13 cellular contexts compared by ENCODE assay signal in the genomic region with DNA sequence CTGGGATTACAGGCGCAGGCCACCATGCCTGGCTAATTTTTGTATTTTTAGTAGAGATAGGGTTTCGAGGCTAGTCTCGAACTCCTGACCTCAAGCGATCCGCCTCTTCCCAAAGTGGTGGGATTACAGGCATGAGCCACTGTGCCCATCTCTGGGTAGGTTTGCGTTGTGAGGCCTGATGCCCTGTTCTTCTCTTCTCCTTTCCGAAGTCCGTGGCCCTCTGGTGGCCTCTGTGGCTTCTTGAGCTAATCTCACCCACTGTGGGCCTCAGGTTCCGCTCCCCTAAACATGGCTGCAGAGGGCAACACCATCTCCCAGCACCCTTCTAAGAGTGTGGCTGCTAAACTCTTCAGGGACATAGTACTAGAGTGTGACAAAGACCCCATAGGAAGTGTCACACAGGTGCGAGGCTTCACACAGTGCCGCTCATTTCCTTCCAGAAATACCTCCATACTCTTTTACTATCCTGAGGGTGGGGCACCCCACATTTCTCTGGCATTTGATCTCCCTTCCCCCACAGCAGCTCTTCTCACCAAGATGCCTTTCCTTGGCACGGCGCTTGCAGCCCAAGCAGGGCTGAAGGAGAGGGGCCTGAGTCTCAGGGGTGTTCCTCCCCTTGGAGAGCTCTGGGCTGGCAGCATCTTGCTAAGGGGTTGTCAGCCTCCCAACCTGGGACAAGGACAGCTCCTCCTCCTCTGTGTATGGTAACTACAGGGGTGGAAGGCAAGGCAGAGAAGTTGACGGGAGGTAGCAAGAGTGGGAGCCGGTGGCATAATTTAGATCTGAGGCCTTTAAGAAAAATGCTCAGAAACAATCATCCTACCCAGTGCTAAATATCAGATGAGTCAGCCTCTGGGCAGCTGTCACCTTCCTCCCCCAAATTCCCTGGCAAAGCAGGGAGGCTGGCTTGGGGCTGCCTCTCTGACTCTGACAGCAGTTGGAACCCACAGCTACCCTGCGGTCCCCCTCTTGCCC. TPM values are rescaled to one million over a fixed set of nuclear protein-coding genes. Genes with fewer than 3 reads are reported as not detected.
DNase-seq lines count a peak whose midpoint lies in the region; ATAC-seq and TF ChIP-seq lines count a peak whose summit lies in the region.
"Had no signal": no experiment of that assay in that cellular context is flagged by ENCODE, and none has a peak within 500 bp of the region (broad histone marks: within the 10 kb centered on the region; RNA-seq: fewer than 3 reads in every experiment).

No MANE protein-coding gene starts in this region.

- H3K27me3 Mint-ChIP-seq in endothelial cell (ENCODE audit: unreplicated experiment) (peaks cover 14% of the 10 kb centered on the region), neural crest cell (ENCODE audit: low read depth) (peaks cover 6% of the 10 kb centered on the region)

- H3K27ac Mint-ChIP-seq in endothelial cell (ENCODE audit: unreplicated experiment) (peak overlapping the region; percentile 81), neural crest cell (ENCODE audit: unreplicated experiment) (peak overlapping the region; percentile 68)
- H3K27ac Mint-ChIP-seq: activated CD4-positive, alpha-beta memory T cell treated with anti-CD3 and anti-CD28 coated beads, Interleukin-2, amount 10 ng/mL, durations not matched to agents 7 days and 5 days; stimulated activated effector memory CD8-positive, alpha-beta T cell treated with anti-CD3 and anti-CD28 coated beads, Interleukin-12 subunit alpha, Interleukin-12 subunit beta, amount 100 ng/mL, for 72 hours had no signal

- H3K4me3 Mint-ChIP-seq in endothelial cell (ENCODE audit: unreplicated experiment): no peak overlapping the region
- no peak overlapping the region for H3K4me3 Mint-ChIP-seq in neural crest cell
- H3K4me3 Mint-ChIP-seq: activated CD4-positive, alpha-beta memory T cell treated with anti-CD3 and anti-CD28 coated beads, Interleukin-2, amount 10 ng/mL, durations not matched to agents 7 days and 5 days; stimulated activated effector memory CD8-positive, alpha-beta T cell treated with anti-CD3 and anti-CD28 coated beads, Interleukin-12 subunit alpha, Interleukin-12 subunit beta, amount 100 ng/mL, for 72 hours had no signal

- TF ChIP-seq CTCF in AG10803 (conservative IDR thresholded peaks at IDR 0.05; ENCODE audit: low read length) (peak; percentile 10; the same call in 1 of the 2 replicates), endothelial cell (IDR thresholded peaks at IDR 0.05; ENCODE audit: unreplicated experiment) (no peak), neural crest cell (conservative IDR thresholded peaks at IDR 0.05) (no peak)

- H3K9me3 Mint-ChIP-seq in endothelial cell (ENCODE audit: unreplicated experiment) (no peaks in the 10 kb centered on the region), neural crest cell (peaks cover 5% of the 10 kb centered on the region)
- H3K9me3 Mint-ChIP-seq: activated CD4-positive, alpha-beta memory T cell treated with anti-CD3 and anti-CD28 coated beads, Interleukin-2, amount 10 ng/mL, durations not matched to agents 7 days and 5 days had no signal

- ATAC-seq in HG02970 (IDR thresholded peaks at IDR 0.05; ENCODE audit: low FRiP score, unreplicated experiment) (no peak), GM21528 (IDR thresholded peaks at IDR 0.05; ENCODE audit: low FRiP score, unreplicated experiment) (no peak), GM21381 (IDR thresholded peaks at IDR 0.05; ENCODE audit: unreplicated experiment) (no peak)
- ATAC-seq: K562; stimulated activated effector memory CD8-positive, alpha-beta T cell treated with anti-CD3 and anti-CD28 coated beads, Interleukin-12 subunit alpha, Interleukin-12 subunit beta, amount 100 ng/mL, for 72 hours had no signal

- peaks cover 28% of the 10 kb centered on the region for H3K36me3 Mint-ChIP-seq in endothelial cell (ENCODE audit: low read depth, unreplicated experiment)
- peaks cover 8% of the 10 kb centered on the region for H3K36me3 Mint-ChIP-seq in neural crest cell (ENCODE audit: low read depth)
- H3K36me3 Mint-ChIP-seq: stimulated activated effector memory CD8-positive, alpha-beta T cell treated with anti-CD3 and anti-CD28 coated beads, Interleukin-12 subunit alpha, Interleukin-12 subunit beta, amount 100 ng/mL, for 72 hours had no signal

- H3K4me1 Mint-ChIP-seq in endothelial cell (ENCODE audit: unreplicated experiment): peaks cover 53% of the 10 kb centered on the region
- H3K4me1 Mint-ChIP-seq in neural crest cell: peaks cover 26% of the 10 kb centered on the region

- DNase-seq in AG10803 (ENCODE audit: low read depth) (peak; percentile 85), NCI-H446 treated with DMSO at 0.1 percent for 48 hours (lab: John Stamatoyannopoulos, UW) (peak; percentile 49), endothelial cell (ENCODE audit: low spot score) (no peak), neural crest cell (ENCODE audit: low read depth, low spot score) (no peak)
- no peak for DNase-seq in stimulated activated CD4-positive, alpha-beta T cell treated with anti-CD3 and anti-CD28 coated beads, Interleukin-2, amount 100 ng/mL, for 24 hours
- DNase-seq: activated CD4-positive, alpha-beta memory T cell treated with anti-CD3 and anti-CD28 coated beads, Interleukin-2, amount 10 ng/mL, durations not matched to agents 7 days and 5 days; midbrain had no signal

- peak overlapping the region; percentile 30 for H3K4me3 ChIP-seq in AG10803 (ENCODE audit: low read length)
- H3K4me3 ChIP-seq: BLaER1 treated with 17β-estradiol and CSF1 and Interleukin-3, amounts not matched to agents 10 nM and 100 nM; K562 had no signal

RNA-seq across cellular contexts. Expression of gene THY1, which starts 6.1 kb away (rescaled TPM):
- total RNA-seq in endothelial cell (ENCODE audit: unreplicated experiment) (526 TPM), neural crest cell (75.4 and 90.3 TPM in 2 replicates)

RNA-seq across cellular contexts. Expression of gene USP2, which starts 35.4 kb away (rescaled TPM):
- total RNA-seq in endothelial cell (ENCODE audit: unreplicated experiment) (1.5 TPM), neural crest cell (3.4 and 3.7 TPM in 2 replicates)

Comparison
In these comparisons a context has a peak if more than half of its experiments do, and no peak if none do; other contexts are left out.
1. DNase-seq: peak in AG10803 (single experiment) and NCI-H446 treated with DMSO at 0.1 percent for 48 hours (single experiment); none in endothelial cell (single experiment), neural crest cell (single experiment) and stimulated activated CD4-positive, alpha-beta T cell treated with anti-CD3 and anti-CD28 coated beads, Interleukin-2, amount 100 ng/mL, for 24 hours (0 of 2).